ENCODE assay signal across 8 cellular contexts in genomic region chr3:120596116-120596852, GRCh38. TPM values are rescaled to one million over a fixed set of nuclear protein-coding genes. Genes with fewer than 3 reads are reported as not detected.
DNase-seq lines count a peak whose midpoint lies in the region; ATAC-seq, FAIRE-seq and TF ChIP-seq lines count a peak whose summit lies in the region.

NDUFB4 (plus strand) TSS chr3:120596336; CDS start chr3:120596360, 24 bp downstream.

- H3K36me3 ChIP-seq in adipocyte (ENCODE audit: control insufficient read depth, insufficient read depth, low read length, severe bottlenecking) (peaks cover 22% of the 10 kb centered on the region), pancreas (peaks cover 0 to 8% (median 0%) of the 10 kb centered on the region in 3 donors), tibial artery (peaks cover under 1 to 16% (median 3%) of the 10 kb centered on the region in 3 donors)

- H3K27me3 ChIP-seq in adipocyte (replicated peaks; ENCODE audit: control insufficient read depth, insufficient read depth, low read length): no peaks in the 10 kb centered on the region
- H3K27me3 ChIP-seq in pancreas: no peaks in the 10 kb centered on the region
- no peaks in the 10 kb centered on the region for H3K27me3 ChIP-seq in tibial artery

- DNase-seq in NCI-H1436 (lab: John Stamatoyannopoulos, UW): peak; percentile 100
- peak; percentile 95 for DNase-seq in T follicular helper cell (ENCODE audit: low read depth)
- peak; percentile 99 for DNase-seq in adipocyte (ENCODE audit: low read depth)
- DNase-seq in Right ventricle myocardium superior: peak; percentile 99
- peak; percentile 96 to 100 (median 97) for DNase-seq in pancreas
- peak; percentile 96 to 98 for DNase-seq in tibial artery

- FAIRE-seq in pancreas (lab: Jason Lieb, UNC): peak; percentile 91

- H3K4me3 ChIP-seq in GM12875 (ENCODE audit: low read depth, low read length) (peak within 1 kb of the TSS; percentile 65), adipocyte (ENCODE audit: low read length) (peak within 1 kb of the TSS; percentile 97), pancreas (peak within 1 kb of the TSS; percentile 49 to 76 (median 60)), tibial artery (peak within 1 kb of the TSS; percentile 65 to 66)

- H3K27ac ChIP-seq in pancreas: peak within 1 kb of the TSS; percentile 74 to 94 (median 82)
- peak within 1 kb of the TSS; percentile 81 to 83 for H3K27ac ChIP-seq in tibial artery

- TF ChIP-seq CTCF in GM12875 (IDR thresholded peaks at IDR 0.05; ENCODE audit: borderline replicate concordance, insufficient read depth, low read depth, low read length) (no peak), pancreas (IDR thresholded peaks at IDR 0.05) (no peak), tibial artery (IDR thresholded peaks at IDR 0.05) (no peak)

- peaks cover 19% of the 10 kb centered on the region for H3K4me1 ChIP-seq in adipocyte (ENCODE audit: control insufficient read depth, insufficient read depth, low read length)
- peaks cover 8 to 33% (median 23%) of the 10 kb centered on the region in 3 donors for H3K4me1 ChIP-seq in pancreas
- H3K4me1 ChIP-seq in tibial artery: peaks cover 0 to 44% (median 29%) of the 10 kb centered on the region in 4 donors

- WGBS in pancreas, 2 donors: 0% methylated on average over 53 of the region's 53 CpGs

- intact Hi-C loops in Right ventricle myocardium superior (cut with DNase I) (no loop called here), pancreas (cut with DNase I) (no loop called here), tibial artery (cut with DNase I; ENCODE audit: low total_unique reads) (loop anchor here (5.0 to 10.0 kb wide), 2 partner anchors 146 to 1101 kb away; partner anchors contain the start of genes GTF2E1, RABL3 and TIMMDC1)

- ATAC-seq in HG02798 (IDR thresholded peaks at IDR 0.05; ENCODE audit: poor library complexity, unreplicated experiment): peak; percentile 93
- peak; percentile 100 for ATAC-seq in Right ventricle myocardium superior (ENCODE audit: poor library complexity)
- peak; percentile 98 to 100 (median 100) for ATAC-seq in pancreas

- H3K9ac ChIP-seq in adipocyte (ENCODE audit: low read length): peak within 1 kb of the TSS; percentile 93

- H3K9me3 ChIP-seq in adipocyte (ENCODE audit: control insufficient read depth, low read length) (no peaks in the 10 kb centered on the region), pancreas (no peaks in the 10 kb centered on the region), tibial artery (no peaks in the 10 kb centered on the region)

RNA-seq across cellular contexts. Expression of gene NDUFB4, which starts in this region (rescaled TPM):
- 570 TPM for total RNA-seq in Right ventricle myocardium superior
- 10 to 100 TPM; 43.0 to 55.2 (median 50.8) TPM for total RNA-seq in pancreas
- 100 to 1,000 TPM in 1 of 2 donors, 10 to 100 TPM in 1; 73.2 to 153 TPM for polyA plus RNA-seq in pancreas

Comparison
In these comparisons a context has a peak if more than half of its experiments do, and no peak if none do; other contexts are left out.
1. Peak in every context shown above with its lines: DNase-seq, ATAC-seq, H3K4me3 ChIP-seq and H3K27ac ChIP-seq.
2. RNA of gene NDUFB4 (total RNA-seq): 570 TPM in Right ventricle myocardium superior (single experiment); 43.0 to 55.2 TPM in pancreas; every median in the first group is over 10 times any median in the second.